Comparison of ENCODE assay signal across 8 cellular contexts in genomic region chr20:62925420-62926228, GRCh38. TPM values are rescaled to one million over a fixed set of nuclear protein-coding genes. Genes with fewer than 3 reads are reported as not detected.
DNase-seq lines count a peak whose midpoint lies in the region; ATAC-seq, FAIRE-seq and TF ChIP-seq lines count a peak whose summit lies in the region.

No MANE protein-coding gene starts in this region.

- TF ChIP-seq POLR2A in GM12891 (IDR thresholded peaks at IDR 0.05; ENCODE audit: low read depth, low read length), result no peak

- peak; percentile 10 for ATAC-seq in omental fat pad (ENCODE audit: low FRiP score)

- no peak for DNase-seq in GM12891 (ENCODE audit: insufficient read length, low spot score)
- no peak for DNase-seq in HFF-Myc (ENCODE audit: extremely low read depth, low read depth)
- peak; percentile 60 for DNase-seq in NCI-H146 (lab: John Stamatoyannopoulos, UW)
- DNase-seq in activated T-helper 1 cell treated with Interleukin-2 at 50 U/mL for 16 hours (ENCODE audit: low read depth), result peak; percentile 25
- DNase-seq in fibroblast of pulmonary artery (ENCODE audit: low read depth), result peak; percentile 19
- DNase-seq in omental fat pad (ENCODE audit: low spot score), result no peak
- DNase-seq in HTR-8/SVneo (ENCODE audit: insufficient read length, low spot score), result no peak
- no peak for DNase-seq in putamen (ENCODE audit: low spot score)

- TF ChIP-seq CTCF in HFF-Myc (IDR thresholded peaks at IDR 0.05; ENCODE audit: low read depth, low read length, missing control alignments) (no peak), fibroblast of pulmonary artery (IDR thresholded peaks at IDR 0.05; ENCODE audit: low read length, missing control alignments) (no peak), omental fat pad (IDR thresholded peaks at IDR 0.05) (no peak)

- FAIRE-seq in GM12891 (lab: Jason Lieb, UNC) (no peak), HTR-8/SVneo (lab: Jason Lieb, UNC) (no peak)

- H3K4me3 ChIP-seq in HFF-Myc (replicated peaks; ENCODE audit: low read depth, low read length), result peak overlapping the region; percentile 86
- H3K4me3 ChIP-seq in fibroblast of pulmonary artery (replicated peaks; ENCODE audit: low read depth, low read length), result peak overlapping the region; percentile 94

TF ChIP-seq in GM12891, 5 proteins besides CTCF, POLR2A, EP300 and RAD21:
- TF ChIP-seq PAX5 (IDR thresholded peaks at IDR 0.05; ENCODE audit: insufficient read depth, low read length, severe bottlenecking), result no peak
- 0 out of 2 replicates have a peak, but pooled peaks have one; percentile 14 for TF ChIP-seq POU2F2 (IDR thresholded peaks at IDR 0.05; ENCODE audit: low read depth, low read length)
- TF ChIP-seq SPI1 (IDR thresholded peaks at IDR 0.05; ENCODE audit: low read depth, low read length), result peak; percentile 17; the same call in 1 of the 2 replicates
- no peak for TF ChIP-seq TAF1 (IDR thresholded peaks at IDR 0.05; ENCODE audit: low read depth, low read length)

RNA-seq across cellular contexts. Expression of gene DIDO1, which starts 0.7 kb away (rescaled TPM):
- polyA plus RNA-seq in GM12891 (2012; ENCODE audit: low read depth, missing spikeins), result 29.5 TPM
- total RNA-seq in omental fat pad, result 10 to 100 TPM; 40.6 to 64.4 (median 54.1) TPM

RNA-seq across cellular contexts. Expression of gene GID8, which starts 12.3 kb away (rescaled TPM):
- polyA plus RNA-seq in GM12891 (2012; ENCODE audit: low read depth, missing spikeins), result 23.0 TPM
- total RNA-seq in omental fat pad, result 10 to 100 TPM; 21.7 to 33.4 (median 25.5) TPM

RNA-seq across cellular contexts. Expression of gene SLC17A9, which starts 26.9 kb away (rescaled TPM):
- polyA plus RNA-seq in GM12891 (2012; ENCODE audit: low read depth, missing spikeins), result 33.7 TPM
- 10 to 100 TPM in 1 of 4 donors, 1 to 10 TPM in 3; 1.6 to 10.7 (median 2.5) TPM for total RNA-seq in omental fat pad

Comparison
In these comparisons a context has a peak if more than half of its experiments do, and no peak if none do; other contexts are left out.
1. DNase-seq: peak in NCI-H146 (single experiment), activated T-helper 1 cell treated with Interleukin-2 at 50 U/mL for 16 hours (single experiment) and fibroblast of pulmonary artery (single experiment); none in GM12891 (single experiment), HFF-Myc (single experiment), omental fat pad (single experiment), HTR-8/SVneo (single experiment) and putamen (single experiment).